ENCODE assay signal across 20 cellular contexts in genomic region chr3:42688487-42689420, GRCh38. TPM values are rescaled to one million over a fixed set of nuclear protein-coding genes. Genes with fewer than 3 reads are reported as not detected.
"Had no signal": no experiment of that assay in that cellular context is flagged by ENCODE, and none has a peak within 500 bp of the region (broad histone marks: within the 10 kb centered on the region; RNA-seq: fewer than 3 reads in every experiment).

No MANE protein-coding gene starts in this region.

- H3K4me1 Mint-ChIP-seq: nephron progenitor cell had no signal

- H3K4me1 ChIP-seq: adrenal gland had no signal

- H3K27ac ChIP-seq: adrenal gland, epithelial cell of prostate, hepatocyte, parathyroid adenoma, tibial nerve had no signal

- H3K4me3 Mint-ChIP-seq: activated T-cell treated with anti-CD3 and anti-CD28 coated beads, Interleukin-2, amount 50 U/mL, for 4 hours; dendritic cell treated with granulocyte-macrophage colony-stimulating factor and Interleukin-4, amounts not matched to agents 40 ng/mL and 50 ng/mL, for 4 days; effector memory CD8-positive, alpha-beta T cell; nephron progenitor cell; stimulated activated memory B cell treated with anti-CD40 and anti-IgM and Interleukin-4, amounts not matched to agents 10 μg/mL and 1 μg/mL and 100 μg/mL, for 72 hours; T-helper 2 cell treated with Interferon-gamma antibody and Interleukin-4, amounts not matched to agents 5 μg/mL and 100 μg/mL, for 36 hours had no signal

- H3K27me3 ChIP-seq: adrenal gland, hepatocyte had no signal

- DNase-seq: activated naive CD4-positive, alpha-beta T cell; activated T-cell treated with anti-CD3 and anti-CD28 coated beads, Interleukin-2, amount 50 U/mL, for 4 hours; adrenal gland; central memory CD4-positive, alpha-beta T cell; effector memory CD8-positive, alpha-beta T cell; kidney glomerular epithelial cell; nephron progenitor cell; stimulated activated CD4-positive, alpha-beta T cell treated with anti-CD3 and anti-CD28 coated beads, Interleukin-1b, Interleukin-23, amount 100 ng/mL, for 48 hours; SW 1271 had no signal

- H3K36me3 ChIP-seq: adrenal gland, tibial nerve had no signal

- H3K4me3 ChIP-seq: adrenal gland, hepatocyte, mucosa of descending colon, tibial nerve had no signal

- H3K9ac ChIP-seq: parathyroid adenoma had no signal

- H2AFZ ChIP-seq: hepatocyte, parathyroid adenoma had no signal

- H3K9me3 ChIP-seq: adrenal gland, mucosa of descending colon, tibial nerve had no signal

- H3K4me2 ChIP-seq: hepatocyte had no signal

- H3K79me2 ChIP-seq: hepatocyte, parathyroid adenoma had no signal

- H3K27ac Mint-ChIP-seq: dendritic cell treated with granulocyte-macrophage colony-stimulating factor and Interleukin-4, amounts not matched to agents 40 ng/mL and 50 ng/mL, for 4 days; nephron progenitor cell; stimulated activated memory B cell treated with anti-CD40 and anti-IgM and Interleukin-4, amounts not matched to agents 10 μg/mL and 1 μg/mL and 100 μg/mL, for 72 hours; T-helper 2 cell treated with Interferon-gamma antibody and Interleukin-4, amounts not matched to agents 5 μg/mL and 100 μg/mL, for 36 hours had no signal

- H3K36me3 Mint-ChIP-seq: stimulated activated memory B cell treated with anti-CD40 and anti-IgM and Interleukin-4, amounts not matched to agents 10 μg/mL and 1 μg/mL and 100 μg/mL, for 72 hours had no signal

- H3K9me3 Mint-ChIP-seq: activated T-cell treated with anti-CD3 and anti-CD28 coated beads, Interleukin-2, amount 50 U/mL, for 4 hours; dendritic cell treated with granulocyte-macrophage colony-stimulating factor and Interleukin-4, amounts not matched to agents 40 ng/mL and 50 ng/mL, for 4 days; effector memory CD8-positive, alpha-beta T cell; nephron progenitor cell; stimulated activated memory B cell treated with anti-CD40 and anti-IgM and Interleukin-4, amounts not matched to agents 10 μg/mL and 1 μg/mL and 100 μg/mL, for 72 hours; T-helper 2 cell treated with Interferon-gamma antibody and Interleukin-4, amounts not matched to agents 5 μg/mL and 100 μg/mL, for 36 hours had no signal

- ATAC-seq: activated CD4-positive, CD25-positive, alpha-beta regulatory T cell treated with anti-CD3 and anti-CD28 coated beads, Interleukin-2, amount 50 U/mL, for 24 hours; activated T-cell treated with anti-CD3 and anti-CD28 coated beads, Interleukin-2, amount 50 U/mL, for 4 hours; effector memory CD8-positive, alpha-beta T cell; mucosa of descending colon; stimulated activated memory B cell treated with anti-CD40 and anti-IgM and Interleukin-4, amounts not matched to agents 10 μg/mL and 1 μg/mL and 100 μg/mL, for 72 hours had no signal

RNA-seq across cellular contexts. Expression of gene KLHL40, which starts 3.4 kb away (rescaled TPM):
- total RNA-seq: activated T-cell treated with anti-CD3 and anti-CD28 coated beads, Interleukin-2, amount 50 U/mL, for 4 hours; hepatocyte; lung microvascular endothelial cell; mucosa of descending colon; subcutaneous adipose tissue had no signal
- polyA plus RNA-seq: hepatocyte had no signal

RNA-seq across cellular contexts. Expression of gene HHATL, which starts 13.8 kb away (rescaled TPM):
- total RNA-seq: activated T-cell treated with anti-CD3 and anti-CD28 coated beads, Interleukin-2, amount 50 U/mL, for 4 hours; hepatocyte; lung microvascular endothelial cell had no signal
- polyA plus RNA-seq: hepatocyte had no signal
